ENCODE assay signal across 8 cellular contexts in the genomic region with DNA sequence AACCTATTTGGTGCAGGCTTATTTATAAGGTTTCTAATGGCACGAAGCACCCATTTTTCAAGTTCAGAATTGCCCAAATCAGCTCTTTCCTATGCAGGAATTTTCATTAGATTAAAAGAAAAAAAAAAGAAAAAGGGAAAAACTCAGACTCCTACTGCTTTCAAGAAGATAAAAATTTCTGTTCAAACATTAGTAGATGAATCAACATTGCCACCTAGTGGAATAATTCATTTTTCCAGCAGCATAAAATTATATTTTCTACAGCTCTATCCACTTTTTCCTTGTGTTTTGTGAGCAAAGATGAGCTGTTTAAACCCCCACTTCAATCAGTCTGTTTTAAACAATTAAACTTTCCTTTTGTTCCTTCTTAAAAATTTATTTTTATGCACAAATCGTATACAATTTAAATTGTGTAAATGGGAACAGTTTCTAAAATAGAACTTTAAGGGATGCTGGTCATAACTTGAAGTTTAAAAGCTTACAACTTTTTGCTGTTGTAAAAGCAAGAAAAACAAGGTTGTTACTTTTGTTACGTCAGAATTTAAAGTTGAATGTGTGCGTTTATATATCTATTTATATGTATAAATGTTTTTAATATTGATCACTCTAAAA.
DNase-seq lines count a peak whose midpoint lies in the region; ATAC-seq and TF ChIP-seq lines count a peak whose summit lies in the region.

No MANE protein-coding gene starts in this region.

- TF ChIP-seq CTCF in natural killer cell (IDR thresholded peaks at IDR 0.05), result peak; percentile 63
- TF ChIP-seq CTCF in omental fat pad (IDR thresholded peaks at IDR 0.05), result no peak

- H3K27ac Mint-ChIP-seq in natural killer cell, result no peak overlapping the region
- no peak overlapping the region for H3K27ac Mint-ChIP-seq in natural killer cell treated with Interleukin-12 subunit alpha and Interleukin-12 subunit beta and Interleukin-15 and Interleukin-18, amount 100 ng/mL, for 72 hours

- intact Hi-C loops in natural killer cell (cut with micrococcal nuclease), result loop anchor here (10.0 kb wide), 1 partner anchor 250 kb away; no protein-coding TSS in a partner anchor

- no peak overlapping the region for H3K4me3 Mint-ChIP-seq in natural killer cell
- H3K4me3 Mint-ChIP-seq in natural killer cell treated with Interleukin-12 subunit alpha and Interleukin-12 subunit beta and Interleukin-15 and Interleukin-18, amount 100 ng/mL, for 72 hours, result no peak overlapping the region

- H3K27me3 Mint-ChIP-seq in natural killer cell (ENCODE audit: low read depth in 2 of 2), result peaks cover 0 to 3% of the 10 kb centered on the region in 2 donors
- H3K27me3 Mint-ChIP-seq in natural killer cell treated with Interleukin-12 subunit alpha and Interleukin-12 subunit beta and Interleukin-15 and Interleukin-18, amount 100 ng/mL, for 72 hours, result peaks cover 0 to 9% of the 10 kb centered on the region in 2 donors

- ATAC-seq in natural killer cell (no peak), omental fat pad (ENCODE audit: low FRiP score) (peak; percentile 6), GM18505 (IDR thresholded peaks at IDR 0.05; ENCODE audit: unreplicated experiment) (no peak)
- ATAC-seq in natural killer cell treated with Interleukin-12 subunit alpha and Interleukin-12 subunit beta and Interleukin-15 and Interleukin-18, amount 100 ng/mL, for 72 hours, result no peak

- no peaks in the 10 kb centered on the region for H3K9me3 Mint-ChIP-seq in natural killer cell
- no peaks in the 10 kb centered on the region for H3K9me3 Mint-ChIP-seq in natural killer cell treated with Interleukin-12 subunit alpha and Interleukin-12 subunit beta and Interleukin-15 and Interleukin-18, amount 100 ng/mL, for 72 hours

- no peaks in the 10 kb centered on the region for H3K36me3 Mint-ChIP-seq in natural killer cell
- no peaks in the 10 kb centered on the region for H3K36me3 Mint-ChIP-seq in natural killer cell treated with Interleukin-12 subunit alpha and Interleukin-12 subunit beta and Interleukin-15 and Interleukin-18, amount 100 ng/mL, for 72 hours

- DNase-seq in natural killer cell (no peak), NCI-H2171 treated with DMSO at 0.1 percent for 48 hours (lab: John Stamatoyannopoulos, UW) (peak; percentile 0), dermis microvascular lymphatic vessel endothelial cell (ENCODE audit: low read depth in 2 of 2) (peak; percentile 1 to 4), omental fat pad (ENCODE audit: low spot score) (no peak), HuH-7.5 (ENCODE audit: low spot score) (no peak), mesenteric fat pad (ENCODE audit: low spot score) (no peak)
- DNase-seq in natural killer cell treated with Interleukin-12 subunit alpha and Interleukin-12 subunit beta and Interleukin-15 and Interleukin-18, amount 100 ng/mL, for 72 hours (ENCODE audit: low spot score), result no peak

- H3K4me1 Mint-ChIP-seq in natural killer cell, result no peaks in the 10 kb centered on the region
- H3K4me1 Mint-ChIP-seq in natural killer cell treated with Interleukin-12 subunit alpha and Interleukin-12 subunit beta and Interleukin-15 and Interleukin-18, amount 100 ng/mL, for 72 hours (ENCODE audit: low read depth in 2 of 2), result no peaks in the 10 kb centered on the region

- TF ChIP-seq POLR2A in GM18505 (IDR thresholded peaks at IDR 0.05; ENCODE audit: borderline replicate concordance, extremely low read depth, insufficient read depth, insufficient read length), result no peak

Comparison
In these comparisons a context has a peak if more than half of its experiments do, and no peak if none do; other contexts are left out.
1. DNase-seq: peak in NCI-H2171 treated with DMSO at 0.1 percent for 48 hours (single experiment) and dermis microvascular lymphatic vessel endothelial cell (2 of 2); none in natural killer cell (single experiment), natural killer cell treated with Interleukin-12 subunit alpha and Interleukin-12 subunit beta and Interleukin-15 and Interleukin-18, amount 100 ng/mL, for 72 hours (single experiment), omental fat pad (single experiment), HuH-7.5 (single experiment) and mesenteric fat pad (single experiment).